5 cellular contexts compared by ENCODE assay signal in the genomic region with DNA sequence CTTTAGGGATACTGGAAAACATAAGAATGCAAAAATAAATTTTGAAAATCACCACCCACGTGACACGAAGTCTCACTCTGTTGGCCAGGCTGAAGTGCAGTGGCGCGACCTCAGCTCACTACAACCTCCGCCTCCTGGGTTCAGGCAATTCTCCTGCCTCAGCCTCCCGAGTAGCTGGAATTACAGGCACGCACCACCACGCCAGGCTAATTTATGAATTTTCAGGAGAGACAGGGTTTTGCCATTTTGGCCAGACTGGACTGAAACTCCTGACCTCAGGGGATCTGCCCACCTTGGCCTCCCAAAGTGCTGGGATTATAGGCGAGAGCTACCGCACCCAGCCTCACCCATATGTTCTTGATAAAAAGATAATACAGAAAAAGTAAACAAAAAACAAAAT. TPM values are rescaled to one million over a fixed set of nuclear protein-coding genes. Genes with fewer than 3 reads are reported as not detected.
"Had no signal": no experiment of that assay in that cellular context is flagged by ENCODE, and none has a peak within 500 bp of the region (broad histone marks: within the 10 kb centered on the region; RNA-seq: fewer than 3 reads in every experiment).

No MANE protein-coding gene starts in this region.

RNA-seq across cellular contexts. Expression of a gene that starts 35.2 kb away (rescaled TPM):
- total RNA-seq: H4, H7, HFFc6, HT1080, IMR-90 had no signal
- polyA plus RNA-seq: IMR-90 had no signal
